31 cellular contexts compared by ENCODE assay signal in the genomic region with DNA sequence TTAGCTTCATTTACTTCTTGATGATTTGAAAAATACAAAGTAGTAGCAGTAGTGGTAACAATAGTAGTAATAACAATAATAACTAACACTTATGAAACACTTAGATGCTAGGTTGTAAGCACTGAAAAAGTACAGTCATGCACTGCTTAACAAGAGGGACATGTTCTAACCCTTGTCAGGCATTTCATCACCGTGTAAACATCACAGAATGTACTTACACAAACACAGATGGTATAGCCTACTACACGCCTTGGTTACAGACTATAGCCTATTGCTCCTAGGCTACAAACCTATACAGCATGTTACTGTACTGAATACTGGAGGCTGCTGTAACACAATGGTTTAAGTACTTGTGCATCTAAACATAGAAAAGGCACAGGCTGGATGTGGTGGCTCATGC.
DNase-seq lines count a peak whose midpoint lies in the region; ATAC-seq and TF ChIP-seq lines count a peak whose summit lies in the region.
"Had no signal": no experiment of that assay in that cellular context is flagged by ENCODE, and none has a peak within 500 bp of the region (broad histone marks: within the 10 kb centered on the region; RNA-seq: fewer than 3 reads in every experiment).

No MANE protein-coding gene starts in this region.

- no peak for TF ChIP-seq CTCF in choroid plexus epithelial cell (conservative IDR thresholded peaks at IDR 0.05; ENCODE audit: low read depth, low read length)
- no peak for TF ChIP-seq CTCF in PC-9 (conservative IDR thresholded peaks at IDR 0.05)

- no peaks in the 10 kb centered on the region for H3K4me1 ChIP-seq in mesenchymal stem cell (ENCODE audit: control insufficient read depth, insufficient read depth, low read depth, low read length)
- H3K4me1 ChIP-seq in PC-9 (replicated peaks; ENCODE audit: insufficient read depth): no peaks in the 10 kb centered on the region
- H3K4me1 ChIP-seq: heart right ventricle, Peyer's patch, SJCRH30 had no signal

- H3K27me3 ChIP-seq in mesenchymal stem cell (ENCODE audit: control insufficient read depth in 1 of 2, insufficient read depth in 1 of 2, low read length in 2 of 2): no peaks in the 10 kb centered on the region
- no peaks in the 10 kb centered on the region for H3K27me3 ChIP-seq in PC-9 (ENCODE audit: insufficient read depth, low read depth)
- H3K27me3 ChIP-seq: heart right ventricle, Peyer's patch, SJCRH30 had no signal

- peaks cover 27 to 36% of the 10 kb centered on the region in 2 donors for H3K36me3 Mint-ChIP-seq in stimulated activated naive B cell treated with anti-CD40 and anti-IgM and Interleukin-4, amounts not matched to agents 10 μg/mL and 1 μg/mL and 100 μg/mL, for 72 hours
- H3K36me3 Mint-ChIP-seq: IgD-negative memory B cell had no signal

- no peak overlapping the region for H3K18ac ChIP-seq in mesenchymal stem cell (ENCODE audit: low read depth in 1 of 2, low read length in 2 of 2)

- no peaks in the 10 kb centered on the region for H3K27me3 Mint-ChIP-seq in stimulated activated naive B cell treated with anti-CD40 and anti-IgM and Interleukin-4, amounts not matched to agents 10 μg/mL and 1 μg/mL and 100 μg/mL, for 72 hours
- H3K27me3 Mint-ChIP-seq: activated CD4-positive, alpha-beta T cell treated with anti-CD3 and anti-CD28 coated beads, Interleukin-2, amount 10 ng/mL, durations not matched to agents 7 days and 5 days; activated naive CD8-positive, alpha-beta T cell treated with anti-CD3 and anti-CD28 coated beads, Interleukin-2, amount 10 ng/mL, durations not matched to agents 7 days and 5 days; IgD-negative memory B cell; stimulated activated memory B cell treated with anti-CD40 and anti-IgM and Interleukin-4, amounts not matched to agents 10 μg/mL and 1 μg/mL and 100 μg/mL, for 72 hours; type B pancreatic cell had no signal

- H2BK12ac ChIP-seq in mesenchymal stem cell (ENCODE audit: low read length in 2 of 2): no peak overlapping the region

- H3K4me1 Mint-ChIP-seq in stimulated activated naive B cell treated with anti-CD40 and anti-IgM and Interleukin-4, amounts not matched to agents 10 μg/mL and 1 μg/mL and 100 μg/mL, for 72 hours: no peaks in the 10 kb centered on the region
- H3K4me1 Mint-ChIP-seq: activated CD4-positive, alpha-beta T cell treated with anti-CD3 and anti-CD28 coated beads, Interleukin-2, amount 10 ng/mL, durations not matched to agents 7 days and 5 days; activated naive CD8-positive, alpha-beta T cell treated with anti-CD3 and anti-CD28 coated beads, Interleukin-2, amount 10 ng/mL, durations not matched to agents 7 days and 5 days; nephron; stimulated activated memory B cell treated with anti-CD40 and anti-IgM and Interleukin-4, amounts not matched to agents 10 μg/mL and 1 μg/mL and 100 μg/mL, for 72 hours had no signal

- no peak overlapping the region for H3K4me2 ChIP-seq in mesenchymal stem cell (ENCODE audit: low read length, poor library complexity, severe bottlenecking)
- H3K4me2 ChIP-seq in PC-9: no peak overlapping the region

- peak; percentile 15 for DNase-seq in HuH-7 (ENCODE audit: low spot score)
- DNase-seq in NCI-H69 (lab: John Stamatoyannopoulos, UW): peak; percentile 9
- peak; percentile 40 for DNase-seq in choroid plexus epithelial cell (ENCODE audit: low read depth)
- peak; percentile 16 for DNase-seq in mesenchymal stem cell
- no peak for DNase-seq in stimulated activated naive B cell treated with anti-CD40 and anti-IgM and Interleukin-4, amounts not matched to agents 10 μg/mL and 1 μg/mL and 100 μg/mL, for 72 hours
- no peak for DNase-seq in PC-9
- DNase-seq in NCI-H1417 treated with DMSO at 0.1 percent for 48 hours (lab: John Stamatoyannopoulos, UW): no peak
- DNase-seq in SIG-M5 (lab: John Stamatoyannopoulos, UW): no peak
- DNase-seq: activated CD4-positive, alpha-beta T cell treated with anti-CD3 and anti-CD28 coated beads, Interleukin-2, amount 10 ng/mL, durations not matched to agents 7 days and 5 days; activated gamma-delta T cell treated with Interleukin-2 at 50 U/mL for 16 hours; activated naive CD8-positive, alpha-beta T cell treated with anti-CD3 and anti-CD28 coated beads, Interleukin-2, amount 10 ng/mL, durations not matched to agents 7 days and 5 days; activated T-cell treated with anti-CD3 and anti-CD28 coated beads, Interleukin-2, amount 50 U/mL, for 1 hour; caudate nucleus; cortex of kidney; effector memory CD4-positive, alpha-beta T cell; erythroblast; foreskin melanocyte; GM23248; heart right ventricle; kidney; NCI-H1092; NCI-H1930; Peyer's patch; SJCRH30; substantia nigra; T-helper 9 cell; WERI-Rb-1 had no signal

- no peak overlapping the region for H2BK15ac ChIP-seq in mesenchymal stem cell (ENCODE audit: low read depth, poor library complexity, severe bottlenecking)

- ATAC-seq in stimulated activated naive B cell treated with anti-CD40 and anti-IgM and Interleukin-4, amounts not matched to agents 10 μg/mL and 1 μg/mL and 100 μg/mL, for 72 hours (replicated peaks): no peak
- ATAC-seq: heart right ventricle; stimulated activated memory B cell treated with anti-CD40 and anti-IgM and Interleukin-4, amounts not matched to agents 10 μg/mL and 1 μg/mL and 100 μg/mL, for 72 hours had no signal

- H3K23ac ChIP-seq in mesenchymal stem cell (ENCODE audit: low read length in 2 of 2): no peak overlapping the region

- H3K9me3 ChIP-seq in mesenchymal stem cell (ENCODE audit: control insufficient read depth, low read length) (no peaks in the 10 kb centered on the region), PC-9 (ENCODE audit: insufficient read depth, low read depth) (no peaks in the 10 kb centered on the region)
- H3K9me3 ChIP-seq: heart right ventricle, Peyer's patch, SJCRH30 had no signal

- intact Hi-C loops in PC-9 (cut with micrococcal nuclease; ENCODE audit: unreplicated experiment): no loop called here

- no peak overlapping the region for H3K4ac ChIP-seq in mesenchymal stem cell (ENCODE audit: low read depth in 1 of 2, low read length in 2 of 2)

- no peak overlapping the region for H3K27ac Mint-ChIP-seq in stimulated activated naive B cell treated with anti-CD40 and anti-IgM and Interleukin-4, amounts not matched to agents 10 μg/mL and 1 μg/mL and 100 μg/mL, for 72 hours
- H3K27ac Mint-ChIP-seq: activated CD4-positive, alpha-beta T cell treated with anti-CD3 and anti-CD28 coated beads, Interleukin-2, amount 10 ng/mL, durations not matched to agents 7 days and 5 days; activated naive CD8-positive, alpha-beta T cell treated with anti-CD3 and anti-CD28 coated beads, Interleukin-2, amount 10 ng/mL, durations not matched to agents 7 days and 5 days; IgD-negative memory B cell; nephron; stimulated activated memory B cell treated with anti-CD40 and anti-IgM and Interleukin-4, amounts not matched to agents 10 μg/mL and 1 μg/mL and 100 μg/mL, for 72 hours; type B pancreatic cell had no signal

- H3K14ac ChIP-seq in mesenchymal stem cell (ENCODE audit: low read length in 2 of 2): peak overlapping the region in 1 of 2 experiments; percentile 55

- CTCF ChIA-PET in PC-9 (lab: Charles Lee): interaction anchor here (0.6 kb wide), 1 partner anchor 10 kb away, joined by 3 read pairs; no protein-coding TSS in a partner anchor

- H3K9me3 Mint-ChIP-seq in stimulated activated naive B cell treated with anti-CD40 and anti-IgM and Interleukin-4, amounts not matched to agents 10 μg/mL and 1 μg/mL and 100 μg/mL, for 72 hours: no peaks in the 10 kb centered on the region
- H3K9me3 Mint-ChIP-seq: activated CD4-positive, alpha-beta T cell treated with anti-CD3 and anti-CD28 coated beads, Interleukin-2, amount 10 ng/mL, durations not matched to agents 7 days and 5 days; activated naive CD8-positive, alpha-beta T cell treated with anti-CD3 and anti-CD28 coated beads, Interleukin-2, amount 10 ng/mL, durations not matched to agents 7 days and 5 days; IgD-negative memory B cell; nephron; stimulated activated memory B cell treated with anti-CD40 and anti-IgM and Interleukin-4, amounts not matched to agents 10 μg/mL and 1 μg/mL and 100 μg/mL, for 72 hours; type B pancreatic cell had no signal

- H3K27ac ChIP-seq in mesenchymal stem cell (ENCODE audit: low read length, poor library complexity, severe bottlenecking) (no peak overlapping the region), PC-9 (no peak overlapping the region)
- H3K27ac ChIP-seq: GM23248, heart right ventricle, Peyer's patch, SJCRH30, WERI-Rb-1 had no signal

- no peaks in the 10 kb centered on the region; the same call in 1 of the 2 replicates for H3K9me2 ChIP-seq in PC-9 (ENCODE audit: insufficient read depth)

- H4K8ac ChIP-seq in mesenchymal stem cell (ENCODE audit: low read length): no peak overlapping the region

- POLR2A ChIA-PET in PC-9 (lab: Charles Lee; ENCODE audit: unreplicated experiment): no interaction called here

- H2BK5ac ChIP-seq in mesenchymal stem cell (ENCODE audit: low read depth, low read length, poor library complexity, severe bottlenecking): no peak overlapping the region

- no peak overlapping the region for H2AK5ac ChIP-seq in mesenchymal stem cell (ENCODE audit: low read length, severe bottlenecking)

- no peak overlapping the region for H3K4me3 ChIP-seq in choroid plexus epithelial cell (ENCODE audit: low read depth, low read length)
- H3K4me3 ChIP-seq in mesenchymal stem cell (ENCODE audit: insufficient read depth in 1 of 2, low read depth in 1 of 2, low read length in 2 of 2): no peak overlapping the region
- no peak overlapping the region for H3K4me3 ChIP-seq in PC-9
- H3K4me3 ChIP-seq: GM23248, heart right ventricle, Peyer's patch, SJCRH30 had no signal

- WGBS in mesenchymal stem cell: 80% methylated on average over 1 of the region's 2 CpGs

- no peaks in the 10 kb centered on the region; the same call in 1 of the 2 replicates for H4K20me1 ChIP-seq in PC-9 (ENCODE audit: insufficient read depth)

- H3K79me2 ChIP-seq in PC-9 (ENCODE audit: low read depth): no peaks in the 10 kb centered on the region

- H3F3A ChIP-seq in PC-9 (ENCODE audit: insufficient read depth, low read depth): no peaks in the 10 kb centered on the region; the same call in 1 of the 2 replicates

- no peak overlapping the region for H2BK120ac ChIP-seq in mesenchymal stem cell (ENCODE audit: low read depth, low read length)

- H3K36me3 ChIP-seq in mesenchymal stem cell (ENCODE audit: control insufficient read depth in 1 of 2, insufficient read depth in 2 of 2, low read depth in 1 of 2, low read length in 2 of 2): peaks cover 33 to 50% of the 10 kb centered on the region in 2 experiments
- peaks cover 11% of the 10 kb centered on the region for H3K36me3 ChIP-seq in PC-9 (ENCODE audit: low read depth)

- BruUV-seq in PC-9 (replicated peaks; lab: Mats Ljungman, UMichigan): no TSS peak

- H4K91ac ChIP-seq in mesenchymal stem cell (ENCODE audit: low read length): no peak overlapping the region

- no peak overlapping the region for H3K9ac ChIP-seq in mesenchymal stem cell (ENCODE audit: low read length)
- H3K9ac ChIP-seq: GM23248 had no signal

- H3K4me3 Mint-ChIP-seq in stimulated activated naive B cell treated with anti-CD40 and anti-IgM and Interleukin-4, amounts not matched to agents 10 μg/mL and 1 μg/mL and 100 μg/mL, for 72 hours: no peak overlapping the region
- H3K4me3 Mint-ChIP-seq: activated CD4-positive, alpha-beta T cell treated with anti-CD3 and anti-CD28 coated beads, Interleukin-2, amount 10 ng/mL, durations not matched to agents 7 days and 5 days; activated naive CD8-positive, alpha-beta T cell treated with anti-CD3 and anti-CD28 coated beads, Interleukin-2, amount 10 ng/mL, durations not matched to agents 7 days and 5 days; IgD-negative memory B cell; nephron; stimulated activated memory B cell treated with anti-CD40 and anti-IgM and Interleukin-4, amounts not matched to agents 10 μg/mL and 1 μg/mL and 100 μg/mL, for 72 hours; type B pancreatic cell had no signal

- H3K79me1 ChIP-seq in mesenchymal stem cell (replicated peaks; ENCODE audit: low read length, poor library complexity, severe bottlenecking): peaks cover 4% of the 10 kb centered on the region

- H2AFZ ChIP-seq in mesenchymal stem cell (ENCODE audit: low read depth, low read length) (no peak overlapping the region), PC-9 (no peak overlapping the region)
- H2AFZ ChIP-seq: GM23248 had no signal

Comparison
In these comparisons a context has a peak if more than half of its experiments do, and no peak if none do; other contexts are left out.
1. DNase-seq: peak in HuH-7 (single experiment), NCI-H69 (single experiment), choroid plexus epithelial cell (single experiment) and mesenchymal stem cell (single experiment); none in stimulated activated naive B cell treated with anti-CD40 and anti-IgM and Interleukin-4, amounts not matched to agents 10 μg/mL and 1 μg/mL and 100 μg/mL, for 72 hours (single experiment), PC-9 (0 of 2), NCI-H1417 treated with DMSO at 0.1 percent for 48 hours (single experiment) and SIG-M5 (single experiment).